In the genomic region with DNA sequence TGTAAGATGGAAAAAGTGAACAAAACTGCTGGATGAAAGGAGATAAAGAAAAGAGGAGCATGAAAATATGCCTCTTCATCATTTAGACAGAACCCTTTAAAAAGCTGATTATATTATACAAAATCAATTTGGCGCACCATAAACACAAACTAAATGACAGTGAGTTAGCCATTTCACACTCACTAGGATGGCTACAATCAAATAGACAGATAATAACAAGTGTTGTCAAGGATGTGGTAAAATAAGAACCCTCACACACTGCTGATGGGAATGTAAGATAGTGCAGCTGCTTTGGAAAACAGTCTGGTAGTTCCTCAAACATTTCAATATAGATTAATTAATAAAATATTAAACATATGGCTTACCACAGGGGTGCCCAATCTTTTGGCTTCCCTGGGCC, we compare ENCODE assay signal across 2 cellular contexts.
TF ChIP-seq lines count a peak whose summit lies in the region.

No MANE protein-coding gene starts in this region.

TF ChIP-seq in HepG2, 621 proteins besides CTCF, POLR2A, EP300 and RAD21:
- TF ChIP-seq ZNF7 (CRISPR knock-in tag; IDR thresholded peaks at IDR 0.05) (peak; percentile 91), DR1 (CRISPR knock-in tag; IDR thresholded peaks at IDR 0.05) (no peak), NR2C2 (CRISPR knock-in tag; IDR thresholded peaks at IDR 0.05; ENCODE audit: borderline replicate concordance) (no peak)
TF ChIP-seq in HepG2: peak in this region for 1.

TF ChIP-seq in K562, 482 proteins besides CTCF, POLR2A, EP300 and RAD21:
- TF ChIP-seq ZNF24 (IDR thresholded peaks at IDR 0.05) (no peak), RBM25 (IDR thresholded peaks at IDR 0.05; ENCODE audit: low read depth, low read length, severe bottlenecking) (peak; percentile 25), MXI1 (IDR thresholded peaks at IDR 0.05; ENCODE audit: low read depth, low read length) (no peak), EWSR1 (IDR thresholded peaks at IDR 0.05; ENCODE audit: borderline replicate concordance, low read depth, partially characterized antibody) (no peak), PHF21A (IDR thresholded peaks at IDR 0.05; ENCODE audit: borderline replicate concordance, low read depth) (no peak), SRSF9 (IDR thresholded peaks at IDR 0.05; ENCODE audit: borderline replicate concordance, low read depth, low read length) (no peak), ZFP36 (IDR thresholded peaks at IDR 0.05; ENCODE audit: low read depth, low read length, partially characterized antibody) (peak; percentile 40)
- TF ChIP-seq, protein P1, sequence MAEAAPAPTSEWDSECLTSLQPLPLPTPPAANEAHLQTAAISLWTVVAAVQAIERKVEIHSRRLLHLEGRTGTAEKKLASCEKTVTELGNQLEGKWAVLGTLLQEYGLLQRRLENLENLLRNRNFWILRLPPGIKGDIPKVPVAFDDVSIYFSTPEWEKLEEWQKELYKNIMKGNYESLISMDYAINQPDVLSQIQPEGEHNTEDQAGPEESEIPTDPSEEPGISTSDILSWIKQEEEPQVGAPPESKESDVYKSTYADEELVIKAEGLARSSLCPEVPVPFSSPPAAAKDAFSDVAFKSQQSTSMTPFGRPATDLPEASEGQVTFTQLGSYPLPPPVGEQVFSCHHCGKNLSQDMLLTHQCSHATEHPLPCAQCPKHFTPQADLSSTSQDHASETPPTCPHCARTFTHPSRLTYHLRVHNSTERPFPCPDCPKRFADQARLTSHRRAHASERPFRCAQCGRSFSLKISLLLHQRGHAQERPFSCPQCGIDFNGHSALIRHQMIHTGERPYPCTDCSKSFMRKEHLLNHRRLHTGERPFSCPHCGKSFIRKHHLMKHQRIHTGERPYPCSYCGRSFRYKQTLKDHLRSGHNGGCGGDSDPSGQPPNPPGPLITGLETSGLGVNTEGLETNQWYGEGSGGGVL (CRISPR knock-in tag; IDR thresholded peaks at IDR 0.05): no peak
